In genomic region chrX:150086371-150086770, GRCh38 we compare ENCODE assay signal across 15 cellular contexts.
"Had no signal": no experiment of that assay in that cellular context is flagged by ENCODE, and none has a peak within 500 bp of the region (broad histone marks: within the 10 kb centered on the region; RNA-seq: fewer than 3 reads in every experiment).

No MANE protein-coding gene starts in this region.

- H3K27ac ChIP-seq: cardiac muscle cell, dorsolateral prefrontal cortex, esophagus muscularis mucosa, left ventricle myocardium inferior, prostate gland, transverse colon had no signal

- H3K4me3 ChIP-seq: cardiac muscle cell, dorsolateral prefrontal cortex, esophagus muscularis mucosa, left ventricle myocardium inferior, prostate gland, smooth muscle cell, transverse colon had no signal

- H3K9me3 ChIP-seq: esophagus muscularis mucosa, left ventricle myocardium inferior, prostate gland, transverse colon had no signal

- H3K27me3 ChIP-seq: cardiac muscle cell, esophagus muscularis mucosa, transverse colon had no signal

- H3K36me3 ChIP-seq: cardiac muscle cell, esophagus muscularis mucosa, left ventricle myocardium inferior, prostate gland, transverse colon had no signal

- H3K4me1 ChIP-seq: esophagus muscularis mucosa, prostate gland, transverse colon had no signal

- H3K4me2 ChIP-seq: smooth muscle cell had no signal

- DNase-seq: activated CD4-positive, alpha-beta T cell treated with anti-CD3 and anti-CD28 coated beads for 1 hour; activated CD4-positive, alpha-beta T cell treated with anti-CD3 and anti-CD28 coated beads, Interleukin-2, amount 50 U/mL, for 48 hours; activated naive CD4-positive, alpha-beta T cell treated with anti-CD3 and anti-CD28 coated beads, Interleukin-2, amount 10 ng/mL, durations not matched to agents 7 days and 5 days; activated T-cell treated with anti-CD3 and anti-CD28 coated beads, Interleukin-2, amount 50 U/mL, for 1 hour; dorsolateral prefrontal cortex; hippocampal formation; left ventricle myocardium inferior; right cardiac atrium; stimulated activated naive CD8-positive, alpha-beta T cell treated with anti-CD3 and anti-CD28 coated beads, Interleukin-15, Interleukin-2, amounts not matched to agents 100 U/mL and 50 U/mL, for 24 hours; T-helper 9 cell; transverse colon had no signal
